Comparison of ENCODE assay signal across 1 cellular context in the genomic region with DNA sequence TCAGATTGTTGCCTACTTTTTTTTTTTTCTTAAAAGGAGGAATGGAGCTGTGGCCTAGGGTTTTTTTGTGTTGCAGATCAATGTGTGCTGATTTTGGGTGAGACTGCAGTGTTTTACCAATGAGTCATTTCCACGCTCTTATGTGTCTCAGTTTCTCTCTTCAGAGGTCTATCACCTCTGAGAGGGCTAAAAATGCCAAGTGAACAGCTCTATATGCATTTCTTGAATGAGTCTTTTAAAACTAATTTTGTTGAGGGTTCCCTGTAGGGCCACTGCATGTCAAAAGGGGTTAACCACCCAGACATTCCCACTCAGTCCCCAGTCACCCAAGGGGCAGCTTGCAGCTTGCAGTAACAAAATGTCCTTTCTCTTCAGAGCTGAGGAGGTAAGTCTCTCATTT.
TF ChIP-seq lines count a peak whose summit lies in the region.

No MANE protein-coding gene starts in this region.

TF ChIP-seq in H1, 55 proteins besides CTCF, POLR2A, EP300 and RAD21:
- TF ChIP-seq, protein P1, sequence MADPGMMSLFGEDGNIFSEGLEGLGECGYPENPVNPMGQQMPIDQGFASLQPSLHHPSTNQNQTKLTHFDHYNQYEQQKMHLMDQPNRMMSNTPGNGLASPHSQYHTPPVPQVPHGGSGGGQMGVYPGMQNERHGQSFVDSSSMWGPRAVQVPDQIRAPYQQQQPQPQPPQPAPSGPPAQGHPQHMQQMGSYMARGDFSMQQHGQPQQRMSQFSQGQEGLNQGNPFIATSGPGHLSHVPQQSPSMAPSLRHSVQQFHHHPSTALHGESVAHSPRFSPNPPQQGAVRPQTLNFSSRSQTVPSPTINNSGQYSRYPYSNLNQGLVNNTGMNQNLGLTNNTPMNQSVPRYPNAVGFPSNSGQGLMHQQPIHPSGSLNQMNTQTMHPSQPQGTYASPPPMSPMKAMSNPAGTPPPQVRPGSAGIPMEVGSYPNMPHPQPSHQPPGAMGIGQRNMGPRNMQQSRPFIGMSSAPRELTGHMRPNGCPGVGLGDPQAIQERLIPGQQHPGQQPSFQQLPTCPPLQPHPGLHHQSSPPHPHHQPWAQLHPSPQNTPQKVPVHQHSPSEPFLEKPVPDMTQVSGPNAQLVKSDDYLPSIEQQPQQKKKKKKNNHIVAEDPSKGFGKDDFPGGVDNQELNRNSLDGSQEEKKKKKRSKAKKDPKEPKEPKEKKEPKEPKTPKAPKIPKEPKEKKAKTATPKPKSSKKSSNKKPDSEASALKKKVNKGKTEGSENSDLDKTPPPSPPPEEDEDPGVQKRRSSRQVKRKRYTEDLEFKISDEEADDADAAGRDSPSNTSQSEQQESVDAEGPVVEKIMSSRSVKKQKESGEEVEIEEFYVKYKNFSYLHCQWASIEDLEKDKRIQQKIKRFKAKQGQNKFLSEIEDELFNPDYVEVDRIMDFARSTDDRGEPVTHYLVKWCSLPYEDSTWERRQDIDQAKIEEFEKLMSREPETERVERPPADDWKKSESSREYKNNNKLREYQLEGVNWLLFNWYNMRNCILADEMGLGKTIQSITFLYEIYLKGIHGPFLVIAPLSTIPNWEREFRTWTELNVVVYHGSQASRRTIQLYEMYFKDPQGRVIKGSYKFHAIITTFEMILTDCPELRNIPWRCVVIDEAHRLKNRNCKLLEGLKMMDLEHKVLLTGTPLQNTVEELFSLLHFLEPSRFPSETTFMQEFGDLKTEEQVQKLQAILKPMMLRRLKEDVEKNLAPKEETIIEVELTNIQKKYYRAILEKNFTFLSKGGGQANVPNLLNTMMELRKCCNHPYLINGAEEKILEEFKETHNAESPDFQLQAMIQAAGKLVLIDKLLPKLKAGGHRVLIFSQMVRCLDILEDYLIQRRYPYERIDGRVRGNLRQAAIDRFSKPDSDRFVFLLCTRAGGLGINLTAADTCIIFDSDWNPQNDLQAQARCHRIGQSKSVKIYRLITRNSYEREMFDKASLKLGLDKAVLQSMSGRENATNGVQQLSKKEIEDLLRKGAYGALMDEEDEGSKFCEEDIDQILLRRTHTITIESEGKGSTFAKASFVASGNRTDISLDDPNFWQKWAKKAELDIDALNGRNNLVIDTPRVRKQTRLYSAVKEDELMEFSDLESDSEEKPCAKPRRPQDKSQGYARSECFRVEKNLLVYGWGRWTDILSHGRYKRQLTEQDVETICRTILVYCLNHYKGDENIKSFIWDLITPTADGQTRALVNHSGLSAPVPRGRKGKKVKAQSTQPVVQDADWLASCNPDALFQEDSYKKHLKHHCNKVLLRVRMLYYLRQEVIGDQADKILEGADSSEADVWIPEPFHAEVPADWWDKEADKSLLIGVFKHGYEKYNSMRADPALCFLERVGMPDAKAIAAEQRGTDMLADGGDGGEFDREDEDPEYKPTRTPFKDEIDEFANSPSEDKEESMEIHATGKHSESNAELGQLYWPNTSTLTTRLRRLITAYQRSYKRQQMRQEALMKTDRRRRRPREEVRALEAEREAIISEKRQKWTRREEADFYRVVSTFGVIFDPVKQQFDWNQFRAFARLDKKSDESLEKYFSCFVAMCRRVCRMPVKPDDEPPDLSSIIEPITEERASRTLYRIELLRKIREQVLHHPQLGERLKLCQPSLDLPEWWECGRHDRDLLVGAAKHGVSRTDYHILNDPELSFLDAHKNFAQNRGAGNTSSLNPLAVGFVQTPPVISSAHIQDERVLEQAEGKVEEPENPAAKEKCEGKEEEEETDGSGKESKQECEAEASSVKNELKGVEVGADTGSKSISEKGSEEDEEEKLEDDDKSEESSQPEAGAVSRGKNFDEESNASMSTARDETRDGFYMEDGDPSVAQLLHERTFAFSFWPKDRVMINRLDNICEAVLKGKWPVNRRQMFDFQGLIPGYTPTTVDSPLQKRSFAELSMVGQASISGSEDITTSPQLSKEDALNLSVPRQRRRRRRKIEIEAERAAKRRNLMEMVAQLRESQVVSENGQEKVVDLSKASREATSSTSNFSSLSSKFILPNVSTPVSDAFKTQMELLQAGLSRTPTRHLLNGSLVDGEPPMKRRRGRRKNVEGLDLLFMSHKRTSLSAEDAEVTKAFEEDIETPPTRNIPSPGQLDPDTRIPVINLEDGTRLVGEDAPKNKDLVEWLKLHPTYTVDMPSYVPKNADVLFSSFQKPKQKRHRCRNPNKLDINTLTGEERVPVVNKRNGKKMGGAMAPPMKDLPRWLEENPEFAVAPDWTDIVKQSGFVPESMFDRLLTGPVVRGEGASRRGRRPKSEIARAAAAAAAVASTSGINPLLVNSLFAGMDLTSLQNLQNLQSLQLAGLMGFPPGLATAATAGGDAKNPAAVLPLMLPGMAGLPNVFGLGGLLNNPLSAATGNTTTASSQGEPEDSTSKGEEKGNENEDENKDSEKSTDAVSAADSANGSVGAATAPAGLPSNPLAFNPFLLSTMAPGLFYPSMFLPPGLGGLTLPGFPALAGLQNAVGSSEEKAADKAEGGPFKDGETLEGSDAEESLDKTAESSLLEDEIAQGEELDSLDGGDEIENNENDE (IDR thresholded peaks at IDR 0.05; ENCODE audit: insufficient replicate concordance, low read length) = no peak
- TF ChIP-seq GTF2F1 (IDR thresholded peaks at IDR 0.05; ENCODE audit: borderline replicate concordance, low read depth, low read length) (no peak), POLR2AphosphoS5 (IDR thresholded peaks at IDR 0.05; ENCODE audit: low read depth, low read length) (no peak), EGR1 (IDR thresholded peaks at IDR 0.05; ENCODE audit: borderline replicate concordance, low read depth, low read length) (no peak), SIX5 (IDR thresholded peaks at IDR 0.05; ENCODE audit: low read depth, low read length) (no peak), RBBP5 (IDR thresholded peaks at IDR 0.05; ENCODE audit: borderline replicate concordance, low read depth, low read length) (no peak), KDM4A (IDR thresholded peaks at IDR 0.05; ENCODE audit: low read depth, low read length, severe bottlenecking) (no peak), SP4 (IDR thresholded peaks at IDR 0.05; ENCODE audit: low read length) (no peak), SUZ12 (IDR thresholded peaks at IDR 0.05; ENCODE audit: low read length) (no peak), EZH2 (IDR thresholded peaks at IDR 0.05; ENCODE audit: low read depth, low read length, severe bottlenecking) (no peak), GABPA (IDR thresholded peaks at IDR 0.05; ENCODE audit: borderline replicate concordance, insufficient read depth, low read length) (no peak)
- TF ChIP-seq, protein P2, sequence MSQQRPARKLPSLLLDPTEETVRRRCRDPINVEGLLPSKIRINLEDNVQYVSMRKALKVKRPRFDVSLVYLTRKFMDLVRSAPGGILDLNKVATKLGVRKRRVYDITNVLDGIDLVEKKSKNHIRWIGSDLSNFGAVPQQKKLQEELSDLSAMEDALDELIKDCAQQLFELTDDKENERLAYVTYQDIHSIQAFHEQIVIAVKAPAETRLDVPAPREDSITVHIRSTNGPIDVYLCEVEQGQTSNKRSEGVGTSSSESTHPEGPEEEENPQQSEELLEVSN (IDR thresholded peaks at IDR 0.05) = no peak
- TF ChIP-seq, protein P3, sequence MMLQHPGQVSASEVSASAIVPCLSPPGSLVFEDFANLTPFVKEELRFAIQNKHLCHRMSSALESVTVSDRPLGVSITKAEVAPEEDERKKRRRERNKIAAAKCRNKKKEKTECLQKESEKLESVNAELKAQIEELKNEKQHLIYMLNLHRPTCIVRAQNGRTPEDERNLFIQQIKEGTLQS (IDR thresholded peaks at IDR 0.05; ENCODE audit: insufficient read depth, low read depth, low read length) = no peak
TF ChIP-seq in H1: peak in this region for 0.
